Comparison of ENCODE assay signal across 30 cellular contexts in genomic region chr20:36252511-36252910, GRCh38. TPM values are rescaled to one million over a fixed set of nuclear protein-coding genes. Genes with fewer than 3 reads are reported as not detected.
DNase-seq lines count a peak whose midpoint lies in the region; ATAC-seq and TF ChIP-seq lines count a peak whose summit lies in the region.
"Had no signal": no experiment of that assay in that cellular context is flagged by ENCODE, and none has a peak within 500 bp of the region (broad histone marks: within the 10 kb centered on the region; RNA-seq: fewer than 3 reads in every experiment).

No MANE protein-coding gene starts in this region.

- POLR2A ChIA-PET in activated CD4-positive, alpha-beta T cell treated with anti-CD3 and anti-CD28 coated beads for 36 hours (lab: Charles Lee): no interaction called here
- POLR2A ChIA-PET in activated CD4-positive, alpha-beta T cell treated with anti-CD3 and anti-CD28 coated beads, Interleukin-2, amount 10 ng/mL, durations not matched to agents 7 days and 5 days (lab: Charles Lee): interaction anchor here (0.5 kb wide), 1 partner anchor 342 kb away, joined by 3 read pairs; no protein-coding TSS in a partner anchor

- no CpG with 5 or more reads among the region's 3 CpGs for WGBS in H9 (ENCODE audit: extremely low coverage, insufficient read length, low lambda C conversion rate)

- H3K9ac ChIP-seq in H9 (ENCODE audit: extremely low read depth, insufficient read length, low read length): no peak overlapping the region

- no peak overlapping the region for H2AFZ ChIP-seq in H9 (ENCODE audit: low read length)

- H3K27ac Mint-ChIP-seq in activated CD4-positive, alpha-beta T cell treated with anti-CD3 and anti-CD28 coated beads for 36 hours: peak overlapping the region; percentile 25
- H3K27ac Mint-ChIP-seq in activated CD4-positive, alpha-beta T cell treated with anti-CD3 and anti-CD28 coated beads, Interleukin-2, amount 10 ng/mL, durations not matched to agents 7 days and 5 days: no peak overlapping the region
- H3K27ac Mint-ChIP-seq in H9: peak overlapping the region in 2 of 3 experiments; percentile 22 to 62; a peak in 4 of 7 replicates
- peak overlapping the region; percentile 12 for H3K27ac Mint-ChIP-seq in activated naive CD8-positive, alpha-beta T cell treated with anti-CD3 and anti-CD28 coated beads for 36 hours
- peak overlapping the region; percentile 25 for H3K27ac Mint-ChIP-seq in glutamatergic neuron (ENCODE audit: unreplicated experiment)
- H3K27ac Mint-ChIP-seq: mesothelial cell of epicardium had no signal

- H3K18ac ChIP-seq in H9 (ENCODE audit: insufficient read length, low read depth, low read length): no peak overlapping the region

- intact Hi-C loops in activated CD4-positive, alpha-beta T cell treated with anti-CD3 and anti-CD28 coated beads for 36 hours (cut with DNase I, micrococcal nuclease): no loop called here

- H3K4ac ChIP-seq in H9 (ENCODE audit: low read depth, low read length): no peak overlapping the region

- H3T11ph ChIP-seq in H9 (ENCODE audit: low read length): no peak overlapping the region

- no peaks in the 10 kb centered on the region; the same call in 1 of the 2 replicates for H3K79me2 ChIP-seq in H9 (ENCODE audit: insufficient read depth, low read length)

- no peak overlapping the region for H2BK15ac ChIP-seq in H9 (ENCODE audit: low read depth, low read length)

- no peaks in the 10 kb centered on the region for H4K20me1 ChIP-seq in H9 (ENCODE audit: control insufficient read depth, insufficient read depth, insufficient read length)

- no peak overlapping the region for H3K23ac ChIP-seq in H9 (ENCODE audit: insufficient read length, low read depth, low read length)

- peaks cover 15% of the 10 kb centered on the region for H3K4me1 Mint-ChIP-seq in activated CD4-positive, alpha-beta T cell treated with anti-CD3 and anti-CD28 coated beads for 36 hours
- H3K4me1 Mint-ChIP-seq in activated CD4-positive, alpha-beta T cell treated with anti-CD3 and anti-CD28 coated beads, Interleukin-2, amount 10 ng/mL, durations not matched to agents 7 days and 5 days: peaks cover 6% of the 10 kb centered on the region
- H3K4me1 Mint-ChIP-seq in H9: peaks cover 4% of the 10 kb centered on the region in 2 experiments; a peak in 3 of 4 replicates
- peaks cover 18% of the 10 kb centered on the region for H3K4me1 Mint-ChIP-seq in activated naive CD8-positive, alpha-beta T cell treated with anti-CD3 and anti-CD28 coated beads for 36 hours
- H3K4me1 Mint-ChIP-seq in glutamatergic neuron (ENCODE audit: low read depth, unreplicated experiment): peaks cover 11% of the 10 kb centered on the region
- H3K4me1 Mint-ChIP-seq: mesothelial cell of epicardium had no signal

- H3K4me3 Mint-ChIP-seq in activated CD4-positive, alpha-beta T cell treated with anti-CD3 and anti-CD28 coated beads for 36 hours: no peak overlapping the region
- H3K4me3 Mint-ChIP-seq in activated CD4-positive, alpha-beta T cell treated with anti-CD3 and anti-CD28 coated beads, Interleukin-2, amount 10 ng/mL, durations not matched to agents 7 days and 5 days: no peak overlapping the region
- no peak overlapping the region for H3K4me3 Mint-ChIP-seq in H9
- H3K4me3 Mint-ChIP-seq in activated naive CD8-positive, alpha-beta T cell treated with anti-CD3 and anti-CD28 coated beads for 36 hours: no peak overlapping the region
- no peak overlapping the region for H3K4me3 Mint-ChIP-seq in glutamatergic neuron (ENCODE audit: unreplicated experiment)
- H3K4me3 Mint-ChIP-seq: mesothelial cell of epicardium, naive B cell had no signal

- H3K9me3 Mint-ChIP-seq in activated CD4-positive, alpha-beta T cell treated with anti-CD3 and anti-CD28 coated beads for 36 hours (ENCODE audit: low read depth): no peaks in the 10 kb centered on the region
- no peaks in the 10 kb centered on the region for H3K9me3 Mint-ChIP-seq in activated CD4-positive, alpha-beta T cell treated with anti-CD3 and anti-CD28 coated beads, Interleukin-2, amount 10 ng/mL, durations not matched to agents 7 days and 5 days
- no peaks in the 10 kb centered on the region for H3K9me3 Mint-ChIP-seq in H9
- no peaks in the 10 kb centered on the region for H3K9me3 Mint-ChIP-seq in activated naive CD8-positive, alpha-beta T cell treated with anti-CD3 and anti-CD28 coated beads for 36 hours
- H3K9me3 Mint-ChIP-seq in glutamatergic neuron (ENCODE audit: unreplicated experiment): no peaks in the 10 kb centered on the region
- H3K9me3 Mint-ChIP-seq: mesothelial cell of epicardium, naive B cell had no signal

- no peak for DNase-seq in activated CD4-positive, alpha-beta T cell treated with anti-CD3 and anti-CD28 coated beads for 36 hours
- DNase-seq in activated CD4-positive, alpha-beta T cell treated with anti-CD3 and anti-CD28 coated beads, Interleukin-2, amount 10 ng/mL, durations not matched to agents 7 days and 5 days: no peak
- DNase-seq in H9: no peak
- DNase-seq in activated naive CD8-positive, alpha-beta T cell treated with anti-CD3 and anti-CD28 coated beads for 36 hours: no peak
- no peak for DNase-seq in glutamatergic neuron
- no peak for DNase-seq in ecto neural progenitor cell (ENCODE audit: low spot score)
- DNase-seq in NCI-H146 treated with DMSO at 0.1 percent for 48 hours (lab: John Stamatoyannopoulos, UW; ENCODE audit: unreplicated experiment): no peak
- DNase-seq: 8988T; activated CD4-positive, alpha-beta T cell treated with anti-CD3 and anti-CD28 coated beads, Interleukin-2, amount 50 U/mL, for 1 hour; brain microvascular endothelial cell; DMS79; HCEC 1CT; Karpas-422; kidney; naive B cell; NCI-H1417; NCI-H226; NCI-H69; psoas muscle; SHP77 treated with DMSO at 0.1 percent for 48 hours; stimulated activated CD4-positive, alpha-beta T cell treated with anti-CD3 and anti-CD28 coated beads, Interleukin-12 subunit alpha, Interleukin-12 subunit beta, amount 100 ng/mL, for 4 hours; stimulated activated CD4-positive, alpha-beta T cell treated with anti-CD3 and anti-CD28 coated beads, Interleukin-2, amount 100 ng/mL, for 48 hours; stomach; T-helper 9 cell; uterus had no signal

- no peak overlapping the region for H2BK12ac ChIP-seq in H9 (ENCODE audit: insufficient read length, low read depth, low read length)

- H3K23me2 ChIP-seq in H9 (ENCODE audit: insufficient read length, low read depth, low read length, poor library complexity, severe bottlenecking): no peaks in the 10 kb centered on the region

- no peak overlapping the region for H3K14ac ChIP-seq in H9 (ENCODE audit: insufficient read depth, low read length)

- no peak overlapping the region for H4K91ac ChIP-seq in H9 (ENCODE audit: insufficient read length, low read depth, low read length)

- no peaks in the 10 kb centered on the region for H3K27me3 Mint-ChIP-seq in activated CD4-positive, alpha-beta T cell treated with anti-CD3 and anti-CD28 coated beads for 36 hours
- no peaks in the 10 kb centered on the region for H3K27me3 Mint-ChIP-seq in activated CD4-positive, alpha-beta T cell treated with anti-CD3 and anti-CD28 coated beads, Interleukin-2, amount 10 ng/mL, durations not matched to agents 7 days and 5 days
- H3K27me3 Mint-ChIP-seq in H9 (ENCODE audit: low read depth) (no peaks in the 10 kb centered on the region), glutamatergic neuron (ENCODE audit: unreplicated experiment) (peaks cover 2% of the 10 kb centered on the region)
- no peaks in the 10 kb centered on the region for H3K27me3 Mint-ChIP-seq in activated naive CD8-positive, alpha-beta T cell treated with anti-CD3 and anti-CD28 coated beads for 36 hours
- H3K27me3 Mint-ChIP-seq: naive B cell had no signal

- H2AK5ac ChIP-seq in H9 (ENCODE audit: insufficient read length, low read length): no peak overlapping the region

- no peaks in the 10 kb centered on the region for H3K9me3 ChIP-seq in H9 (ENCODE audit: control insufficient read depth, low read depth, low read length)
- H3K9me3 ChIP-seq: psoas muscle, stomach, uterus had no signal

- H2BK120ac ChIP-seq in H9 (ENCODE audit: low read depth, low read length, poor library complexity, severe bottlenecking): no peak overlapping the region

- no peak overlapping the region for H3K4me2 ChIP-seq in H9 (ENCODE audit: insufficient read depth, insufficient read length, low read length)

- peaks cover 34% of the 10 kb centered on the region for H3K36me3 Mint-ChIP-seq in activated CD4-positive, alpha-beta T cell treated with anti-CD3 and anti-CD28 coated beads for 36 hours (ENCODE audit: low read depth)
- H3K36me3 Mint-ChIP-seq in activated CD4-positive, alpha-beta T cell treated with anti-CD3 and anti-CD28 coated beads, Interleukin-2, amount 10 ng/mL, durations not matched to agents 7 days and 5 days (ENCODE audit: low read depth): peaks cover 29% of the 10 kb centered on the region
- peaks cover 11 to 46% (median 40%) of the 10 kb centered on the region in 3 experiments; a peak in 6 of 7 replicates for H3K36me3 Mint-ChIP-seq in H9 (ENCODE audit: insufficient read depth in 1 of 3, low read depth in 3 of 3)
- peaks cover 16% of the 10 kb centered on the region for H3K36me3 Mint-ChIP-seq in activated naive CD8-positive, alpha-beta T cell treated with anti-CD3 and anti-CD28 coated beads for 36 hours
- no peaks in the 10 kb centered on the region for H3K36me3 Mint-ChIP-seq in glutamatergic neuron (ENCODE audit: unreplicated experiment)

- H3K79me1 ChIP-seq in H9 (ENCODE audit: insufficient read depth, low read depth, low read length, poor library complexity, severe bottlenecking): no peaks in the 10 kb centered on the region

- no peak overlapping the region for H2BK20ac ChIP-seq in H9 (ENCODE audit: low read depth, low read length, poor library complexity, severe bottlenecking)

- no peak overlapping the region for H4K5ac ChIP-seq in H9 (ENCODE audit: insufficient read length, low read depth, low read length)

- 0 out of 2 replicates have a peak, but pooled peaks cover 5% of the 10 kb centered on the region for H3K4me1 ChIP-seq in H9 (ENCODE audit: insufficient read depth, low read length)
- H3K4me1 ChIP-seq: psoas muscle, stomach, uterus had no signal

- no peak overlapping the region for H2BK5ac ChIP-seq in H9 (ENCODE audit: insufficient read length, low read length)

- no peaks in the 10 kb centered on the region for H3K27me3 ChIP-seq in H9 (ENCODE audit: insufficient read depth, low read length)
- H3K27me3 ChIP-seq: brain microvascular endothelial cell, stomach, uterus had no signal

- TF ChIP-seq CTCF in H9 (conservative IDR thresholded peaks at IDR 0.05) (no peak), glutamatergic neuron (IDR thresholded peaks at IDR 0.05; ENCODE audit: partially characterized antibody, unreplicated experiment) (no peak)

- CTCF ChIA-PET in activated CD4-positive, alpha-beta T cell treated with anti-CD3 and anti-CD28 coated beads for 36 hours (lab: Charles Lee): interaction anchor here (1.1 kb wide), 1 partner anchor 147 kb away, joined by 3 read pairs; no protein-coding TSS in a partner anchor
- CTCF ChIA-PET in activated CD4-positive, alpha-beta T cell treated with anti-CD3 and anti-CD28 coated beads, Interleukin-2, amount 10 ng/mL, durations not matched to agents 7 days and 5 days (lab: Charles Lee): no interaction called here

- H3K56ac ChIP-seq in H9 (ENCODE audit: insufficient read length, low read depth, low read length): no peak overlapping the region

- H3K27ac ChIP-seq in H9 (ENCODE audit: insufficient read length, low read depth, low read length): no peak overlapping the region
- H3K27ac ChIP-seq: brain microvascular endothelial cell, C4-2B, psoas muscle, stomach, uterus, VCaP had no signal

- no peak overlapping the region for H4K8ac ChIP-seq in H9 (replicated peaks; ENCODE audit: insufficient read length, low read depth, low read length)

- no peak for ATAC-seq in activated CD4-positive, alpha-beta T cell treated with anti-CD3 and anti-CD28 coated beads for 36 hours
- ATAC-seq in HG02885 (IDR thresholded peaks at IDR 0.05; ENCODE audit: poor library complexity, unreplicated experiment): no peak
- ATAC-seq: psoas muscle, sciatic nerve had no signal

RNA-seq across cellular contexts. Expression of gene AAR2, which starts 16.2 kb away (rescaled TPM):
- 10 to 100 TPM; 18.7 to 20.7 TPM for total RNA-seq in activated CD4-positive, alpha-beta T cell treated with anti-CD3 and anti-CD28 coated beads for 36 hours
- 10 to 100 TPM; 22.5 to 23.0 TPM for total RNA-seq in activated CD4-positive, alpha-beta T cell treated with anti-CD3 and anti-CD28 coated beads, Interleukin-2, amount 10 ng/mL, durations not matched to agents 7 days and 5 days
- total RNA-seq in H9 (2021) (36.9 and 37.8 TPM in 2 replicates), glutamatergic neuron (ENCODE audit: unreplicated experiment) (19.0 TPM)
- 10 to 100 TPM; 30.0 to 30.5 TPM for total RNA-seq in activated naive CD8-positive, alpha-beta T cell treated with anti-CD3 and anti-CD28 coated beads for 36 hours

RNA-seq across cellular contexts. Expression of gene DLGAP4, which starts 53.6 kb away (rescaled TPM):
- total RNA-seq in activated CD4-positive, alpha-beta T cell treated with anti-CD3 and anti-CD28 coated beads for 36 hours: 10 to 100 TPM; 19.0 to 21.8 TPM
- 10 to 100 TPM; 26.2 to 29.5 TPM for total RNA-seq in activated CD4-positive, alpha-beta T cell treated with anti-CD3 and anti-CD28 coated beads, Interleukin-2, amount 10 ng/mL, durations not matched to agents 7 days and 5 days
- 48.0 and 54.6 TPM in 2 replicates for total RNA-seq in H9 (2021)
- total RNA-seq in activated naive CD8-positive, alpha-beta T cell treated with anti-CD3 and anti-CD28 coated beads for 36 hours: 10 to 100 TPM; 10.5 to 14.6 TPM
- total RNA-seq in glutamatergic neuron (ENCODE audit: unreplicated experiment): 199 TPM
